9 cellular contexts compared by ENCODE assay signal in genomic region chr1:17569200-17570139, GRCh38. TPM values are rescaled to one million over a fixed set of nuclear protein-coding genes. Genes with fewer than 3 reads are reported as not detected.
DNase-seq lines count a peak whose midpoint lies in the region; TF ChIP-seq lines count a peak whose summit lies in the region.
"Had no signal": no experiment of that assay in that cellular context is flagged by ENCODE, and none has a peak within 500 bp of the region (broad histone marks: within the 10 kb centered on the region; RNA-seq: fewer than 3 reads in every experiment).

No MANE protein-coding gene starts in this region.

- no peak for DNase-seq in H9
- DNase-seq in ascending aorta (ENCODE audit: low spot score in 2 of 2) = peak; percentile 86 to 97
- DNase-seq in hypothalamus (lab: John Stamatoyannopoulos, UW) = peak in 42 of 51 donors; percentile 20 to 94 (median 75)
- no peak for DNase-seq in NCI-H2227 treated with DMSO at 0.1 percent for 48 hours (lab: John Stamatoyannopoulos, UW)
- DNase-seq in endothelial cell (ENCODE audit: low spot score) = no peak
- no peak for DNase-seq in NCI-H1694 (lab: John Stamatoyannopoulos, UW)
- DNase-seq in activated gamma-delta T cell (lab: John Stamatoyannopoulos, UW) = no peak

- no peak overlapping the region for H2BK12ac ChIP-seq in H9 (ENCODE audit: insufficient read length, low read depth, low read length)

- H3K4me3 Mint-ChIP-seq in H9 (peak overlapping the region in 1 of 2 experiments; percentile 18; a peak in 1 of 5 replicates), endothelial cell (ENCODE audit: unreplicated experiment) (no peak overlapping the region)
- H3K4me3 Mint-ChIP-seq: activated naive CD8-positive, alpha-beta T cell had no signal

- no peak overlapping the region for H2AK5ac ChIP-seq in H9 (ENCODE audit: insufficient read length, low read length)

- H3K4me1 ChIP-seq in H9 (ENCODE audit: insufficient read depth, low read length) = peaks cover 19% of the 10 kb centered on the region; the same call in 1 of the 2 replicates
- peaks cover 46 to 83% of the 10 kb centered on the region in 2 donors for H3K4me1 ChIP-seq in ascending aorta
- H3K4me1 ChIP-seq in skeletal muscle tissue (ENCODE audit: control insufficient read depth in 3 of 3, insufficient read depth in 3 of 3, low read length in 3 of 3) = peaks cover 81 to 87% (median 82%) of the 10 kb centered on the region in 3 donors

- H3K27me3 Mint-ChIP-seq in H9 (ENCODE audit: low read depth) = no peaks in the 10 kb centered on the region; the same call in 1 of the 2 replicates
- peaks cover 8% of the 10 kb centered on the region for H3K27me3 Mint-ChIP-seq in endothelial cell (ENCODE audit: unreplicated experiment)

- H3K4me3 ChIP-seq in ascending aorta (peak overlapping the region in 1 of 2 donors; percentile 22), skeletal muscle tissue (ENCODE audit: low read length in 3 of 3) (peak overlapping the region; percentile 25 to 56 (median 43))

- H3K9ac ChIP-seq in H9 (ENCODE audit: extremely low read depth, insufficient read length, low read length) (no peak overlapping the region), skeletal muscle tissue (ENCODE audit: low read depth in 1 of 3, low read length in 3 of 3) (peak overlapping the region; percentile 64 to 79 (median 70))

- H2BK15ac ChIP-seq in H9 (ENCODE audit: low read depth, low read length) = no peak overlapping the region

- peaks cover 79 to 95% of the 10 kb centered on the region in 2 experiments for H3K4me1 Mint-ChIP-seq in H9
- peaks cover 9% of the 10 kb centered on the region for H3K4me1 Mint-ChIP-seq in endothelial cell (ENCODE audit: unreplicated experiment)

- H3K27me3 ChIP-seq in H9 (ENCODE audit: insufficient read depth, low read length) = no peaks in the 10 kb centered on the region
- H3K27me3 ChIP-seq in ascending aorta = no peaks in the 10 kb centered on the region
- no peaks in the 10 kb centered on the region for H3K27me3 ChIP-seq in skeletal muscle tissue (ENCODE audit: control insufficient read depth in 3 of 3, insufficient read depth in 3 of 3, low read length in 3 of 3)

- H3K27ac Mint-ChIP-seq in H9 (peak overlapping the region; percentile 85 to 94 (median 91)), endothelial cell (ENCODE audit: unreplicated experiment) (no peak overlapping the region)
- H3K27ac Mint-ChIP-seq: activated naive CD8-positive, alpha-beta T cell had no signal

- no peak overlapping the region for H3K23ac ChIP-seq in H9 (ENCODE audit: insufficient read length, low read depth, low read length)

- no peak for TF ChIP-seq CTCF in H9 (conservative IDR thresholded peaks at IDR 0.05)
- no peak for TF ChIP-seq CTCF in ascending aorta (IDR thresholded peaks at IDR 0.05)
- TF ChIP-seq CTCF in endothelial cell (IDR thresholded peaks at IDR 0.05; ENCODE audit: unreplicated experiment) = no peak

- H3K18ac ChIP-seq in H9 (ENCODE audit: insufficient read length, low read depth, low read length) = no peak overlapping the region

- H3K14ac ChIP-seq in H9 (ENCODE audit: insufficient read depth, low read length) = 0 out of 2 replicates have a peak overlapping the region, but pooled peaks have one; percentile 33

- H2BK20ac ChIP-seq in H9 (ENCODE audit: low read depth, low read length, poor library complexity, severe bottlenecking) = no peak overlapping the region

- no peak overlapping the region for H2AFZ ChIP-seq in H9 (ENCODE audit: low read length)

- H3K27ac ChIP-seq in H9 (ENCODE audit: insufficient read length, low read depth, low read length) = no peak overlapping the region
- peak overlapping the region; percentile 95 to 98 for H3K27ac ChIP-seq in ascending aorta
- H3K27ac ChIP-seq in skeletal muscle tissue (ENCODE audit: low read depth, low read length) = peak overlapping the region; percentile 89

- H3K9me3 ChIP-seq in H9 (ENCODE audit: control insufficient read depth, low read depth, low read length) (no peaks in the 10 kb centered on the region), ascending aorta (no peaks in the 10 kb centered on the region), skeletal muscle tissue (ENCODE audit: control insufficient read depth in 3 of 3, low read length in 3 of 3) (no peaks in the 10 kb centered on the region)

- peaks cover 7% of the 10 kb centered on the region; the same call in 1 of the 2 replicates for H3K79me2 ChIP-seq in H9 (ENCODE audit: insufficient read depth, low read length)

- H2BK120ac ChIP-seq in H9 (ENCODE audit: low read depth, low read length, poor library complexity, severe bottlenecking) = no peak overlapping the region

- H3K4me2 ChIP-seq in H9 (ENCODE audit: insufficient read depth, insufficient read length, low read length) = no peak overlapping the region

- no peaks in the 10 kb centered on the region for H3K79me1 ChIP-seq in H9 (ENCODE audit: insufficient read depth, low read depth, low read length, poor library complexity, severe bottlenecking)

- H3K36me3 ChIP-seq in ascending aorta (no peaks in the 10 kb centered on the region), skeletal muscle tissue (ENCODE audit: control insufficient read depth in 3 of 3, insufficient read depth in 3 of 3, low read length in 3 of 3) (no peaks in the 10 kb centered on the region)

- H3K4ac ChIP-seq in H9 (ENCODE audit: low read depth, low read length) = no peak overlapping the region

- H3K36me3 Mint-ChIP-seq in H9 (ENCODE audit: insufficient read depth in 1 of 3, low read depth in 3 of 3) (no peaks in the 10 kb centered on the region), endothelial cell (ENCODE audit: low read depth, unreplicated experiment) (no peaks in the 10 kb centered on the region)
- H3K36me3 Mint-ChIP-seq: activated naive CD8-positive, alpha-beta T cell had no signal

- no peaks in the 10 kb centered on the region for H3K9me3 Mint-ChIP-seq in H9
- no peaks in the 10 kb centered on the region for H3K9me3 Mint-ChIP-seq in endothelial cell (ENCODE audit: unreplicated experiment)

- no CpG with 5 or more reads among the region's 16 CpGs for WGBS in H9 (ENCODE audit: extremely low coverage, insufficient read length, low lambda C conversion rate)

- intact Hi-C loops in ascending aorta (cut with DNase I) = loop anchor here (1.0 to 5.0 kb wide), 3 partner anchors 17 to 63 kb away; partner anchors contain the start of gene ARHGEF10L

- no peak overlapping the region for H2BK5ac ChIP-seq in H9 (ENCODE audit: insufficient read length, low read length)

- no peaks in the 10 kb centered on the region for H3K23me2 ChIP-seq in H9 (ENCODE audit: insufficient read length, low read depth, low read length, poor library complexity, severe bottlenecking)

- no peak overlapping the region for H4K8ac ChIP-seq in H9 (replicated peaks; ENCODE audit: insufficient read length, low read depth, low read length)

- H4K91ac ChIP-seq in H9 (ENCODE audit: insufficient read length, low read depth, low read length) = no peak overlapping the region

- peaks cover 2% of the 10 kb centered on the region for H4K20me1 ChIP-seq in H9 (ENCODE audit: control insufficient read depth, insufficient read depth, insufficient read length)

- no peak overlapping the region for H3T11ph ChIP-seq in H9 (ENCODE audit: low read length)

- H4K5ac ChIP-seq in H9 (ENCODE audit: insufficient read length, low read depth, low read length) = no peak overlapping the region

- no peak overlapping the region for H3K56ac ChIP-seq in H9 (ENCODE audit: insufficient read length, low read depth, low read length)

RNA-seq across cellular contexts. Expression of gene ARHGEF10L, which starts 30.0 kb away (rescaled TPM):
- total RNA-seq in H9 (2021) (20.2 and 21.4 TPM in 2 replicates), ascending aorta (177 TPM), skeletal muscle tissue (16.7 TPM), endothelial cell (ENCODE audit: unreplicated experiment) (3.1 TPM)

Comparison
In these comparisons a context has a peak if more than half of its experiments do, and no peak if none do; other contexts are left out.
1. DNase-seq: peak in ascending aorta (2 of 2) and hypothalamus (42 of 51); none in H9 (single experiment), NCI-H2227 treated with DMSO at 0.1 percent for 48 hours (single experiment), endothelial cell (single experiment), NCI-H1694 (single experiment) and activated gamma-delta T cell (single experiment).